ENCODE assay signal across 8 cellular contexts in genomic region chr20:19995220-19995863, GRCh38. TPM values are rescaled to one million over a fixed set of nuclear protein-coding genes. Genes with fewer than 3 reads are reported as not detected.
DNase-seq lines count a peak whose midpoint lies in the region; ATAC-seq and TF ChIP-seq lines count a peak whose summit lies in the region.

No MANE protein-coding gene starts in this region.

- no peaks in the 10 kb centered on the region for H3K36me3 Mint-ChIP-seq in GM23338 (ENCODE audit: low read depth)
- H3K36me3 Mint-ChIP-seq in stimulated activated naive B cell treated with anti-CD40 and anti-IgM and Interleukin-4, amounts not matched to agents 10 μg/mL and 1 μg/mL and 100 μg/mL, for 72 hours = peaks cover 0 to 1% of the 10 kb centered on the region in 2 donors

- H3K4me1 ChIP-seq in BLaER1 (peaks cover 87% of the 10 kb centered on the region), GM23338 (ENCODE audit: insufficient read depth) (0 out of 2 replicates have a peak, but pooled peaks cover 9% of the 10 kb centered on the region), ascending aorta (peaks cover 19 to 40% of the 10 kb centered on the region in 2 donors)

- intact Hi-C loops in ascending aorta (cut with DNase I) = loop anchor here (1.0 to 2.0 kb wide), 3 partner anchors 51 to 307 kb away; no protein-coding TSS in a partner anchor
- intact Hi-C loops in lower leg skin (cut with DNase I; ENCODE audit: low total_unique reads) = loop anchor here (5.0 to 10.0 kb wide), 2 partner anchors 211 to 303 kb away; no protein-coding TSS in a partner anchor

- no peak for TF ChIP-seq POLR2A in lower leg skin (IDR thresholded peaks at IDR 0.05)

- TF ChIP-seq CTCF in GM23338 (conservative IDR thresholded peaks at IDR 0.05; ENCODE audit: low read depth in 2 of 2) (peak; percentile 70 to 95), ascending aorta (IDR thresholded peaks at IDR 0.05) (peak; percentile 75 to 80 (median 78)), lower leg skin (IDR thresholded peaks at IDR 0.05) (peak in 1 of 3 donors; percentile 53)

- 32 to 37% methylated on average over 5 of the region's 5 CpGs for WGBS in lower leg skin, 2 donors

- ATAC-seq in GM23338 = peak; percentile 33; the same call in 2 of the 3 replicates
- ATAC-seq in stimulated activated naive B cell treated with anti-CD40 and anti-IgM and Interleukin-4, amounts not matched to agents 10 μg/mL and 1 μg/mL and 100 μg/mL, for 72 hours (replicated peaks) = peak; percentile 51 to 82
- ATAC-seq in GM19035 (IDR thresholded peaks at IDR 0.05; ENCODE audit: unreplicated experiment) = no peak

- H3K9me3 ChIP-seq in BLaER1 = no peaks in the 10 kb centered on the region
- no peaks in the 10 kb centered on the region for H3K9me3 ChIP-seq in ascending aorta

- no peak overlapping the region for H3K4me3 Mint-ChIP-seq in GM23338
- H3K4me3 Mint-ChIP-seq in stimulated activated naive B cell treated with anti-CD40 and anti-IgM and Interleukin-4, amounts not matched to agents 10 μg/mL and 1 μg/mL and 100 μg/mL, for 72 hours = no peak overlapping the region

- H3K36me3 ChIP-seq in BLaER1 (peaks cover 4% of the 10 kb centered on the region; the same call in 1 of the 2 replicates), GM23338 (ENCODE audit: insufficient read depth) (no peaks in the 10 kb centered on the region), ascending aorta (peaks cover 13 to 31% of the 10 kb centered on the region in 2 donors)

- no peak overlapping the region for H3K9ac ChIP-seq in BLaER1

- H3F3A ChIP-seq in GM23338 (replicated peaks; ENCODE audit: low read depth) = no peaks in the 10 kb centered on the region

- peaks cover 8% of the 10 kb centered on the region for H3K27me3 Mint-ChIP-seq in GM23338 (ENCODE audit: insufficient read depth, low read depth, poor library complexity)
- H3K27me3 Mint-ChIP-seq in stimulated activated naive B cell treated with anti-CD40 and anti-IgM and Interleukin-4, amounts not matched to agents 10 μg/mL and 1 μg/mL and 100 μg/mL, for 72 hours = peaks cover 0 to 12% of the 10 kb centered on the region in 2 donors

- no peaks in the 10 kb centered on the region for H3K9me2 ChIP-seq in GM23338 (ENCODE audit: insufficient read depth)

- H3K4me3 ChIP-seq in BLaER1 = no peak overlapping the region
- no peak overlapping the region for H3K4me3 ChIP-seq in GM23338
- H3K4me3 ChIP-seq in ascending aorta = no peak overlapping the region
- no peak overlapping the region for H3K4me3 ChIP-seq in lower leg skin (ENCODE audit: low read depth, poor library complexity, severe bottlenecking)

- H3K4me1 Mint-ChIP-seq in GM23338 = peaks cover 19% of the 10 kb centered on the region
- peaks cover 5 to 13% of the 10 kb centered on the region in 2 donors for H3K4me1 Mint-ChIP-seq in stimulated activated naive B cell treated with anti-CD40 and anti-IgM and Interleukin-4, amounts not matched to agents 10 μg/mL and 1 μg/mL and 100 μg/mL, for 72 hours

- no peak overlapping the region for H3K27ac Mint-ChIP-seq in GM23338
- H3K27ac Mint-ChIP-seq in stimulated activated naive B cell treated with anti-CD40 and anti-IgM and Interleukin-4, amounts not matched to agents 10 μg/mL and 1 μg/mL and 100 μg/mL, for 72 hours = no peak overlapping the region

- H3K27ac ChIP-seq in BLaER1 (no peak overlapping the region), GM23338 (ENCODE audit: low read depth) (no peak overlapping the region), ascending aorta (peak overlapping the region; percentile 70 to 80)

- peak overlapping the region; percentile 91 for H3K4me2 ChIP-seq in BLaER1
- H3K4me2 ChIP-seq in GM23338 = no peak overlapping the region

- no peaks in the 10 kb centered on the region for H3K27me3 ChIP-seq in BLaER1
- H3K27me3 ChIP-seq in GM23338 (ENCODE audit: insufficient read depth) = no peaks in the 10 kb centered on the region
- no peaks in the 10 kb centered on the region for H3K27me3 ChIP-seq in ascending aorta

- DNase-seq in GM23338 (ENCODE audit: low spot score) (peak; percentile 53), NCI-H774 (lab: John Stamatoyannopoulos, UW) (peak; percentile 20), ascending aorta (ENCODE audit: low spot score in 2 of 2) (no peak), iris pigment epithelial cell (ENCODE audit: low read depth) (peak; percentile 61), lower leg skin (ENCODE audit: low spot score in 2 of 2) (no peak)
- DNase-seq in stimulated activated naive B cell treated with anti-CD40 and anti-IgM and Interleukin-4, amounts not matched to agents 10 μg/mL and 1 μg/mL and 100 μg/mL, for 72 hours = no peak

- no peak overlapping the region for H2AFZ ChIP-seq in GM23338

- H4K20me1 ChIP-seq in BLaER1 (no peaks in the 10 kb centered on the region), GM23338 (replicated peaks; ENCODE audit: insufficient read depth) (no peaks in the 10 kb centered on the region)

- no peaks in the 10 kb centered on the region for H3K9me3 Mint-ChIP-seq in GM23338
- no peaks in the 10 kb centered on the region for H3K9me3 Mint-ChIP-seq in stimulated activated naive B cell treated with anti-CD40 and anti-IgM and Interleukin-4, amounts not matched to agents 10 μg/mL and 1 μg/mL and 100 μg/mL, for 72 hours

- no peaks in the 10 kb centered on the region for H3K79me2 ChIP-seq in GM23338 (replicated peaks; ENCODE audit: insufficient read depth)

TF ChIP-seq in GM23338, 12 proteins besides CTCF, POLR2A, EP300 and RAD21:
- TF ChIP-seq EZH2 (IDR thresholded peaks at IDR 0.05; ENCODE audit: low read depth, unreplicated experiment) (no peak), JUNB (IDR thresholded peaks at IDR 0.05; ENCODE audit: unreplicated experiment) (no peak), REST (IDR thresholded peaks at IDR 0.05; ENCODE audit: unreplicated experiment) (no peak), EZH2phosphoT487 (IDR thresholded peaks at IDR 0.05; ENCODE audit: unreplicated experiment) (no peak)
- TF ChIP-seq, protein P1, sequence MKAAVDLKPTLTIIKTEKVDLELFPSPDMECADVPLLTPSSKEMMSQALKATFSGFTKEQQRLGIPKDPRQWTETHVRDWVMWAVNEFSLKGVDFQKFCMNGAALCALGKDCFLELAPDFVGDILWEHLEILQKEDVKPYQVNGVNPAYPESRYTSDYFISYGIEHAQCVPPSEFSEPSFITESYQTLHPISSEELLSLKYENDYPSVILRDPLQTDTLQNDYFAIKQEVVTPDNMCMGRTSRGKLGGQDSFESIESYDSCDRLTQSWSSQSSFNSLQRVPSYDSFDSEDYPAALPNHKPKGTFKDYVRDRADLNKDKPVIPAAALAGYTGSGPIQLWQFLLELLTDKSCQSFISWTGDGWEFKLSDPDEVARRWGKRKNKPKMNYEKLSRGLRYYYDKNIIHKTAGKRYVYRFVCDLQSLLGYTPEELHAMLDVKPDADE (IDR thresholded peaks at IDR 0.05) = no peak

RNA-seq across cellular contexts. Expression of gene NAA20, which starts 21.8 kb away (rescaled TPM):
- total RNA-seq in GM23338 (2014; rRNA removed; shearing (Covaris generic)) = 28.7 and 29.4 TPM in 2 replicates
- 117 and 127 TPM in 2 replicates for polyA plus RNA-seq in GM23338 (2016; fragmentation: Nextera tagmentation; extraction: Ambion mirVana)
- total RNA-seq in ascending aorta (2.7 TPM), lower leg skin (10 to 100 TPM; 27.2 to 38.4 (median 33.1) TPM)

RNA-seq across cellular contexts. Expression of gene CRNKL1, which starts 56.9 kb away (rescaled TPM):
- 24.2 and 25.9 TPM in 2 replicates for total RNA-seq in GM23338 (2014; rRNA removed; shearing (Covaris generic))
- 20.7 and 27.2 TPM in 2 replicates for polyA plus RNA-seq in GM23338 (2016; fragmentation: Nextera tagmentation; extraction: Ambion mirVana)
- total RNA-seq in ascending aorta = 2.2 TPM
- total RNA-seq in lower leg skin = 10 to 100 TPM; 19.5 to 25.3 (median 20.7) TPM

RNA-seq across cellular contexts. Expression of gene CFAP61, which starts 57.0 kb away (rescaled TPM):
- not detected in 2 replicates for total RNA-seq in GM23338 (2014; rRNA removed; shearing (Covaris generic))
- 0.21 TPM in 1 of 2 replicates, not detected in the other for polyA plus RNA-seq in GM23338 (2016; fragmentation: Nextera tagmentation; extraction: Ambion mirVana)
- total RNA-seq in ascending aorta (not detected), lower leg skin (1 to 10 TPM in 2 of 4 donors, under 1 TPM in 2; 0.19 to 1.4 (median 1.1) TPM)

Comparison
In these comparisons a context has a peak if more than half of its experiments do, and no peak if none do; other contexts are left out.
1. H3K27ac ChIP-seq: peak in ascending aorta (2 of 2); none in BLaER1 (single experiment) and GM23338 (single experiment).
2. DNase-seq: peak in GM23338 (single experiment), NCI-H774 (single experiment) and iris pigment epithelial cell (single experiment); none in ascending aorta (0 of 2), stimulated activated naive B cell treated with anti-CD40 and anti-IgM and Interleukin-4, amounts not matched to agents 10 μg/mL and 1 μg/mL and 100 μg/mL, for 72 hours (single experiment) and lower leg skin (0 of 2).